In genomic region chr14:34682787-34683321, GRCh38 we compare ENCODE assay signal across 14 cellular contexts. TPM values are rescaled to one million over a fixed set of nuclear protein-coding genes. Genes with fewer than 3 reads are reported as not detected.
DNase-seq lines count a peak whose midpoint lies in the region; ATAC-seq, FAIRE-seq and TF ChIP-seq lines count a peak whose summit lies in the region.
"Had no signal": no experiment of that assay in that cellular context is flagged by ENCODE, and none has a peak within 500 bp of the region (broad histone marks: within the 10 kb centered on the region; RNA-seq: fewer than 3 reads in every experiment).

No MANE protein-coding gene starts in this region.

- H3K27ac Mint-ChIP-seq in astrocyte (ENCODE audit: unreplicated experiment): peak overlapping the region; percentile 66
- no peak overlapping the region for H3K27ac Mint-ChIP-seq in stimulated activated memory B cell treated with anti-CD40 and anti-IgM and Interleukin-4, amounts not matched to agents 10 μg/mL and 1 μg/mL and 100 μg/mL, for 72 hours

- no peak overlapping the region for H2BK5ac ChIP-seq in trophoblast cell (ENCODE audit: low read depth, low read length, poor library complexity)

- H3K4me2 ChIP-seq in astrocyte (ENCODE audit: low read length) (no peak overlapping the region), trophoblast cell (ENCODE audit: low read length) (no peak overlapping the region)

- H3K79me2 ChIP-seq in astrocyte (ENCODE audit: insufficient read depth, low read length) (no peaks in the 10 kb centered on the region), trophoblast cell (ENCODE audit: control insufficient read depth, insufficient read depth, low read length, poor library complexity) (no peaks in the 10 kb centered on the region)

- H3K23ac ChIP-seq in trophoblast cell (ENCODE audit: low read length): no peak overlapping the region

- no peak overlapping the region for H2BK120ac ChIP-seq in trophoblast cell (ENCODE audit: insufficient read depth, low read length, poor library complexity)

- H3K4me1 Mint-ChIP-seq in astrocyte (ENCODE audit: low read depth, unreplicated experiment): peaks cover 19% of the 10 kb centered on the region
- no peaks in the 10 kb centered on the region for H3K4me1 Mint-ChIP-seq in stimulated activated memory B cell treated with anti-CD40 and anti-IgM and Interleukin-4, amounts not matched to agents 10 μg/mL and 1 μg/mL and 100 μg/mL, for 72 hours

- H4K12ac ChIP-seq in trophoblast cell (ENCODE audit: low read depth, low read length): no peak overlapping the region

- peaks cover 0 to 7% (median 0%) of the 10 kb centered on the region in 9 donors for H3K4me1 ChIP-seq in heart right ventricle
- no peaks in the 10 kb centered on the region for H3K4me1 ChIP-seq in left ventricle myocardium inferior
- H3K4me1 ChIP-seq in astrocyte (ENCODE audit: insufficient read depth, low read length): peaks cover 10% of the 10 kb centered on the region
- H3K4me1 ChIP-seq in trophoblast cell (ENCODE audit: control insufficient read depth in 1 of 2, insufficient read depth in 2 of 2, low read length in 2 of 2): peaks cover 0 to 3% of the 10 kb centered on the region in 2 experiments

- H3K9me3 Mint-ChIP-seq in astrocyte (ENCODE audit: unreplicated experiment): no peaks in the 10 kb centered on the region
- H3K9me3 Mint-ChIP-seq in stimulated activated memory B cell treated with anti-CD40 and anti-IgM and Interleukin-4, amounts not matched to agents 10 μg/mL and 1 μg/mL and 100 μg/mL, for 72 hours: no peaks in the 10 kb centered on the region

- no peaks in the 10 kb centered on the region for H3K79me1 ChIP-seq in trophoblast cell (ENCODE audit: low read length)

- TF ChIP-seq CTCF in heart right ventricle (IDR thresholded peaks at IDR 0.05): no peak
- TF ChIP-seq CTCF in left ventricle myocardium inferior (IDR thresholded peaks at IDR 0.05; ENCODE audit: borderline replicate concordance): no peak
- no peak for TF ChIP-seq CTCF in astrocyte (IDR thresholded peaks at IDR 0.05; ENCODE audit: insufficient read depth, low read depth, low read length)

- peak overlapping the region in 6 of 10 donors; percentile 21 to 60 (median 48) for H3K27ac ChIP-seq in heart right ventricle
- H3K27ac ChIP-seq in left ventricle myocardium inferior (replicated peaks): no peak overlapping the region
- H3K27ac ChIP-seq in astrocyte (ENCODE audit: low read depth, low read length): no peak overlapping the region
- H3K27ac ChIP-seq in trophoblast cell (ENCODE audit: low read depth, low read length): no peak overlapping the region

- H3K4me3 ChIP-seq in heart right ventricle (no peak overlapping the region), left ventricle myocardium inferior (no peak overlapping the region), astrocyte (ENCODE audit: insufficient read depth, low read depth, low read length) (no peak overlapping the region), trophoblast cell (ENCODE audit: low read depth, low read length) (no peak overlapping the region)

- H3K9me3 ChIP-seq in heart right ventricle (no peaks in the 10 kb centered on the region), left ventricle myocardium inferior (replicated peaks) (no peaks in the 10 kb centered on the region), astrocyte (ENCODE audit: insufficient read depth, low read depth, low read length) (no peaks in the 10 kb centered on the region), trophoblast cell (ENCODE audit: insufficient read depth, low read depth, low read length) (no peaks in the 10 kb centered on the region)

- H4K20me1 ChIP-seq in astrocyte (ENCODE audit: insufficient read depth, low read length): no peaks in the 10 kb centered on the region

- intact Hi-C loops in heart right ventricle (cut with DNase I) (no loop called here), left ventricle myocardium inferior (cut with micrococcal nuclease) (no loop called here)

- DNase-seq in heart right ventricle: no peak
- no peak for DNase-seq in left ventricle myocardium inferior
- DNase-seq in astrocyte (ENCODE audit: low read depth): peak; percentile 68
- no peak for DNase-seq in GDM1 (lab: John Stamatoyannopoulos, UW)
- DNase-seq in trophoblast cell: no peak
- no peak for DNase-seq in superior temporal gyrus (ENCODE audit: extremely low spot score)
- DNase-seq: activated gamma-delta T cell; C1 segment of cervical spinal cord; effector memory CD4-positive, alpha-beta T cell; NCI-H1417; OCI-M1 had no signal

- no peak overlapping the region for H2AK5ac ChIP-seq in trophoblast cell (ENCODE audit: low read length)

- no peaks in the 10 kb centered on the region for H3K36me3 Mint-ChIP-seq in astrocyte (ENCODE audit: low read depth, unreplicated experiment)
- no peaks in the 10 kb centered on the region for H3K36me3 Mint-ChIP-seq in stimulated activated memory B cell treated with anti-CD40 and anti-IgM and Interleukin-4, amounts not matched to agents 10 μg/mL and 1 μg/mL and 100 μg/mL, for 72 hours

- no peak for FAIRE-seq in astrocyte (lab: Jason Lieb, UNC)
- FAIRE-seq: TTC549 had no signal

- peak in 7 of 8 donors; percentile 58 to 90 (median 83) for ATAC-seq in heart right ventricle
- peak; percentile 69 for ATAC-seq in HG03378 (IDR thresholded peaks at IDR 0.05; ENCODE audit: unreplicated experiment)
- ATAC-seq in stimulated activated memory B cell treated with anti-CD40 and anti-IgM and Interleukin-4, amounts not matched to agents 10 μg/mL and 1 μg/mL and 100 μg/mL, for 72 hours: peak; percentile 75

- 51 to 67% methylated on average over 2 of the region's 2 CpGs for WGBS in heart right ventricle, 2 donors
- WGBS in trophoblast cell (ENCODE audit: extremely low coverage, insufficient coverage, insufficient read length): no CpG with 5 or more reads among the region's 2 CpGs

- H3K27me3 Mint-ChIP-seq in astrocyte (ENCODE audit: low read depth, unreplicated experiment): no peaks in the 10 kb centered on the region
- H3K27me3 Mint-ChIP-seq in stimulated activated memory B cell treated with anti-CD40 and anti-IgM and Interleukin-4, amounts not matched to agents 10 μg/mL and 1 μg/mL and 100 μg/mL, for 72 hours: peaks cover 9% of the 10 kb centered on the region

- H3K9ac ChIP-seq in astrocyte (ENCODE audit: low read length): no peak overlapping the region
- H3K9ac ChIP-seq in trophoblast cell (ENCODE audit: low read length): no peak overlapping the region

- no peak overlapping the region for H4K91ac ChIP-seq in trophoblast cell (ENCODE audit: low read depth, low read length)

- no peak overlapping the region for H2AFZ ChIP-seq in astrocyte (ENCODE audit: low read depth, low read length)
- no peak overlapping the region for H2AFZ ChIP-seq in trophoblast cell (ENCODE audit: insufficient read depth, low read length, poor library complexity)

- H2BK12ac ChIP-seq in trophoblast cell (ENCODE audit: low read length): no peak overlapping the region

- H3K4me3 Mint-ChIP-seq in astrocyte (ENCODE audit: unreplicated experiment): no peak overlapping the region
- no peak overlapping the region for H3K4me3 Mint-ChIP-seq in stimulated activated memory B cell treated with anti-CD40 and anti-IgM and Interleukin-4, amounts not matched to agents 10 μg/mL and 1 μg/mL and 100 μg/mL, for 72 hours

- H3K27me3 ChIP-seq in heart right ventricle (peaks cover 0 to 10% (median 0%) of the 10 kb centered on the region in 7 donors), left ventricle myocardium inferior (ENCODE audit: low read depth) (no peaks in the 10 kb centered on the region), astrocyte (ENCODE audit: insufficient read depth, low read length) (no peaks in the 10 kb centered on the region), trophoblast cell (ENCODE audit: insufficient read depth, low read length) (no peaks in the 10 kb centered on the region)

- H3K4ac ChIP-seq in trophoblast cell (ENCODE audit: low read depth, low read length): no peak overlapping the region

- H3K36me3 ChIP-seq in heart right ventricle (no peaks in the 10 kb centered on the region), left ventricle myocardium inferior (no peaks in the 10 kb centered on the region), astrocyte (ENCODE audit: insufficient read depth, low read length) (no peaks in the 10 kb centered on the region), trophoblast cell (ENCODE audit: control insufficient read depth in 1 of 2, insufficient read depth in 2 of 2, low read length in 2 of 2) (no peaks in the 10 kb centered on the region)

- no peak overlapping the region for H4K8ac ChIP-seq in trophoblast cell (ENCODE audit: low read depth, low read length)

- no peak overlapping the region for H3K18ac ChIP-seq in trophoblast cell (ENCODE audit: low read length)

- no peak overlapping the region for H3K14ac ChIP-seq in trophoblast cell (ENCODE audit: low read length)

RNA-seq across cellular contexts. Expression of gene CFL2, which starts 31.5 kb away (rescaled TPM):
- total RNA-seq in heart right ventricle (100 to 1,000 TPM; 345 to 918 (median 571) TPM), left ventricle myocardium inferior (509 TPM), astrocyte (103 and 110 TPM in 2 replicates)
- 100 to 1,000 TPM; 154 to 542 TPM for polyA plus RNA-seq in heart right ventricle
- polyA plus RNA-seq in trophoblast cell (2013): 40.2 and 40.8 TPM in 2 replicates

RNA-seq across cellular contexts. Expression of gene SNX6, which starts 52.9 kb away (rescaled TPM):
- total RNA-seq in heart right ventricle (10 to 100 TPM; 47.6 to 89.8 (median 58.7) TPM), left ventricle myocardium inferior (60.4 TPM), astrocyte (108 and 111 TPM in 2 replicates)
- 10 to 100 TPM; 17.3 to 34.4 TPM for polyA plus RNA-seq in heart right ventricle
- polyA plus RNA-seq in trophoblast cell (2013): 69.9 and 73.3 TPM in 2 replicates

Comparison
In these comparisons a context has a peak if more than half of its experiments do, and no peak if none do; other contexts are left out.
1. H3K27ac ChIP-seq: peak in heart right ventricle (6 of 10); none in left ventricle myocardium inferior (single experiment), astrocyte (single experiment) and trophoblast cell (single experiment).
2. Peak in every context shown above with its lines, with median percentiles within 50 percentile points of each other: ATAC-seq.